Comparison of ENCODE assay signal across 16 cellular contexts in the genomic region with DNA sequence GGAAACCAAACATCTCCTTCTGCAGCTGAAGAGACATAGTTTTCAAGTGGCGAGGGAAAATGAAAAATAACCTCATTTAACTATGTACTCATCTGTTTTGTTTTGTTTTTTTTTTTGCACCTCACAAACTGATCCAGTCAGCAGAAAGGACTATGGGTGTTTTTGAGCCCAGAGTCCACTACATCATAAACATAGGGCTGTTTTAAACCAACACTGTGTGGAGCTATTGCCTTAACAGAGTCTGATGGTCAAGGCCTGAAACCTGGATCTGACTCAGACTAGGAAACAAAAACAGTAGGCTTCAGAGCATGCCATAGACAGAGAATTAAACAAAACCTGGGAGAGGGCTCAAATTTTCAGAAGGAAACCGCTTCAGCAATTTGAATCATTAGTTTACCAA.
A peak's percentile ranks its signal among the peaks of the same experiment; 100 is the strongest.
DNase-seq lines count a peak whose midpoint lies in the region; ATAC-seq and TF ChIP-seq lines count a peak whose summit lies in the region.
"Had no signal": no experiment of that assay in that cellular context is flagged by ENCODE, and none has a peak within 500 bp of the region (broad histone marks: within the 10 kb centered on the region; RNA-seq: fewer than 3 reads in every experiment).

No MANE protein-coding gene starts in this region.

- H3K36me3 ChIP-seq in RWPE2 (ENCODE audit: low read depth) (no peaks in the 10 kb centered on the region), kidney epithelial cell (ENCODE audit: control insufficient read depth, insufficient read depth, low read length) (no peaks in the 10 kb centered on the region)
- H3K36me3 ChIP-seq: tibial artery had no signal

- TF ChIP-seq CTCF in RWPE2 (IDR thresholded peaks at IDR 0.05; ENCODE audit: poor library complexity, severe bottlenecking) (no peak), kidney epithelial cell (IDR thresholded peaks at IDR 0.05; ENCODE audit: insufficient read depth, low read length, poor library complexity, severe bottlenecking) (peak; percentile 11), osteocyte (IDR thresholded peaks at IDR 0.05) (no peak)

- no peak overlapping the region for H3K4me3 Mint-ChIP-seq in activated CD4-positive, alpha-beta memory T cell treated with anti-CD3 and anti-CD28 coated beads, Interleukin-2, amount 10 ng/mL, durations not matched to agents 7 days and 5 days
- no peak overlapping the region for H3K4me3 Mint-ChIP-seq in activated T-cell treated with anti-CD3 and anti-CD28 coated beads, Interleukin-2, amount 50 U/mL, for 4 hours
- H3K4me3 Mint-ChIP-seq in osteocyte (ENCODE audit: unreplicated experiment): no peak overlapping the region
- no peak overlapping the region for H3K4me3 Mint-ChIP-seq in activated T-cell treated with anti-CD3 and anti-CD28 coated beads, Interleukin-2, amount 50 U/mL, for 24 hours
- H3K4me3 Mint-ChIP-seq: activated T-cell treated with anti-CD3 and anti-CD28 coated beads, Interleukin-2, amount 50 U/mL, for 72 hours; CD4-positive, CD25-positive, alpha-beta regulatory T cell; nephron progenitor cell had no signal

- H3K27ac Mint-ChIP-seq in activated CD4-positive, alpha-beta memory T cell treated with anti-CD3 and anti-CD28 coated beads, Interleukin-2, amount 10 ng/mL, durations not matched to agents 7 days and 5 days: no peak overlapping the region
- no peak overlapping the region for H3K27ac Mint-ChIP-seq in osteocyte (ENCODE audit: unreplicated experiment)
- H3K27ac Mint-ChIP-seq in activated T-cell treated with anti-CD3 and anti-CD28 coated beads, Interleukin-2, amount 50 U/mL, for 24 hours: no peak overlapping the region
- H3K27ac Mint-ChIP-seq: activated T-cell treated with anti-CD3 and anti-CD28 coated beads, Interleukin-2, amount 50 U/mL, for 72 hours; CD4-positive, CD25-positive, alpha-beta regulatory T cell; nephron progenitor cell had no signal

- no peaks in the 10 kb centered on the region for H3K4me1 Mint-ChIP-seq in activated CD4-positive, alpha-beta memory T cell treated with anti-CD3 and anti-CD28 coated beads, Interleukin-2, amount 10 ng/mL, durations not matched to agents 7 days and 5 days
- H3K4me1 Mint-ChIP-seq in activated T-cell treated with anti-CD3 and anti-CD28 coated beads, Interleukin-2, amount 50 U/mL, for 4 hours (ENCODE audit: low read depth): no peaks in the 10 kb centered on the region
- no peaks in the 10 kb centered on the region for H3K4me1 Mint-ChIP-seq in osteocyte (ENCODE audit: unreplicated experiment)
- H3K4me1 Mint-ChIP-seq in activated T-cell treated with anti-CD3 and anti-CD28 coated beads, Interleukin-2, amount 50 U/mL, for 24 hours (ENCODE audit: low read depth): no peaks in the 10 kb centered on the region
- H3K4me1 Mint-ChIP-seq: CD4-positive, CD25-positive, alpha-beta regulatory T cell; nephron progenitor cell had no signal

- H3K9me3 ChIP-seq in RWPE2 (ENCODE audit: severe bottlenecking): no peaks in the 10 kb centered on the region
- H3K9me3 ChIP-seq: tibial artery had no signal

- H3K9me3 Mint-ChIP-seq in activated CD4-positive, alpha-beta memory T cell treated with anti-CD3 and anti-CD28 coated beads, Interleukin-2, amount 10 ng/mL, durations not matched to agents 7 days and 5 days: no peaks in the 10 kb centered on the region
- no peaks in the 10 kb centered on the region for H3K9me3 Mint-ChIP-seq in activated T-cell treated with anti-CD3 and anti-CD28 coated beads, Interleukin-2, amount 50 U/mL, for 4 hours
- no peaks in the 10 kb centered on the region for H3K9me3 Mint-ChIP-seq in osteocyte (ENCODE audit: unreplicated experiment)
- no peaks in the 10 kb centered on the region for H3K9me3 Mint-ChIP-seq in activated T-cell treated with anti-CD3 and anti-CD28 coated beads, Interleukin-2, amount 50 U/mL, for 24 hours
- H3K9me3 Mint-ChIP-seq: activated T-cell treated with anti-CD3 and anti-CD28 coated beads, Interleukin-2, amount 50 U/mL, for 72 hours; nephron progenitor cell had no signal

- no peak overlapping the region for H3K27ac ChIP-seq in RWPE2 (ENCODE audit: poor library complexity, severe bottlenecking)
- H3K27ac ChIP-seq: KMS-11, tibial artery had no signal

- DNase-seq in DMS53 (lab: John Stamatoyannopoulos, UW) (peak; percentile 44), RWPE2 (ENCODE audit: low spot score) (no peak), kidney epithelial cell (ENCODE audit: low read depth) (no peak), osteocyte (ENCODE audit: extremely low spot score, unreplicated experiment) (no peak)
- no peak for DNase-seq in activated CD4-positive, alpha-beta memory T cell treated with anti-CD3 and anti-CD28 coated beads, Interleukin-2, amount 10 ng/mL, durations not matched to agents 7 days and 5 days
- no peak for DNase-seq in activated T-cell treated with anti-CD3 and anti-CD28 coated beads, Interleukin-2, amount 50 U/mL, for 4 hours
- no peak for DNase-seq in activated T-cell treated with anti-CD3 and anti-CD28 coated beads, Interleukin-2, amount 50 U/mL, for 24 hours
- DNase-seq: activated T-cell treated with anti-CD3 and anti-CD28 coated beads, Interleukin-2, amount 50 U/mL, for 72 hours; CD4-positive, CD25-positive, alpha-beta regulatory T cell; NCI-H69; nephron progenitor cell; stimulated activated CD4-positive, alpha-beta T cell treated with anti-CD3 and anti-CD28 coated beads, Interleukin-4, amount 100 ng/mL, for 1 hour; T-helper 9 cell; tibial artery had no signal

- POLR2A ChIA-PET in activated CD4-positive, alpha-beta memory T cell treated with anti-CD3 and anti-CD28 coated beads, Interleukin-2, amount 10 ng/mL, durations not matched to agents 7 days and 5 days (lab: Charles Lee): no interaction called here

- CTCF ChIA-PET in activated CD4-positive, alpha-beta memory T cell treated with anti-CD3 and anti-CD28 coated beads, Interleukin-2, amount 10 ng/mL, durations not matched to agents 7 days and 5 days (lab: Charles Lee): no interaction called here

- H3K4me1 ChIP-seq in RWPE2 (ENCODE audit: insufficient read depth, poor library complexity, severe bottlenecking): no peaks in the 10 kb centered on the region

- ATAC-seq in GM21529 (IDR thresholded peaks at IDR 0.05; ENCODE audit: unreplicated experiment): peak; percentile 81
- ATAC-seq in RWPE2 (ENCODE audit: low read depth): peak; percentile 42; the same call in 2 of the 3 replicates
- ATAC-seq in activated T-cell treated with anti-CD3 and anti-CD28 coated beads, Interleukin-2, amount 50 U/mL, for 4 hours: no peak
- ATAC-seq: activated T-cell treated with anti-CD3 and anti-CD28 coated beads, Interleukin-2, amount 50 U/mL, for 72 hours had no signal

- H3K4me3 ChIP-seq in RWPE2 (ENCODE audit: severe bottlenecking) (no peak overlapping the region), kidney epithelial cell (ENCODE audit: low read depth, low read length) (no peak overlapping the region)
- H3K4me3 ChIP-seq: tibial artery had no signal

- H3K27me3 ChIP-seq in RWPE2 (ENCODE audit: insufficient read depth, poor library complexity, severe bottlenecking) (no peaks in the 10 kb centered on the region), kidney epithelial cell (ENCODE audit: control insufficient read depth, insufficient read depth, low read length) (no peaks in the 10 kb centered on the region)
- H3K27me3 ChIP-seq: tibial artery had no signal

- H3K27me3 Mint-ChIP-seq in activated CD4-positive, alpha-beta memory T cell treated with anti-CD3 and anti-CD28 coated beads, Interleukin-2, amount 10 ng/mL, durations not matched to agents 7 days and 5 days: no peaks in the 10 kb centered on the region
- no peaks in the 10 kb centered on the region for H3K27me3 Mint-ChIP-seq in activated T-cell treated with anti-CD3 and anti-CD28 coated beads, Interleukin-2, amount 50 U/mL, for 4 hours (ENCODE audit: low read depth)
- peaks cover 2% of the 10 kb centered on the region for H3K27me3 Mint-ChIP-seq in osteocyte (ENCODE audit: unreplicated experiment)
- H3K27me3 Mint-ChIP-seq in activated T-cell treated with anti-CD3 and anti-CD28 coated beads, Interleukin-2, amount 50 U/mL, for 24 hours: no peaks in the 10 kb centered on the region

- H3K36me3 Mint-ChIP-seq in activated CD4-positive, alpha-beta memory T cell treated with anti-CD3 and anti-CD28 coated beads, Interleukin-2, amount 10 ng/mL, durations not matched to agents 7 days and 5 days (ENCODE audit: low read depth): no peaks in the 10 kb centered on the region
- H3K36me3 Mint-ChIP-seq in activated T-cell treated with anti-CD3 and anti-CD28 coated beads, Interleukin-2, amount 50 U/mL, for 4 hours (ENCODE audit: insufficient read depth): no peaks in the 10 kb centered on the region
- H3K36me3 Mint-ChIP-seq in osteocyte (ENCODE audit: unreplicated experiment): no peaks in the 10 kb centered on the region
- no peaks in the 10 kb centered on the region for H3K36me3 Mint-ChIP-seq in activated T-cell treated with anti-CD3 and anti-CD28 coated beads, Interleukin-2, amount 50 U/mL, for 24 hours (ENCODE audit: low read depth)
- H3K36me3 Mint-ChIP-seq: CD4-positive, CD25-positive, alpha-beta regulatory T cell had no signal

Comparison
In these comparisons a context has a peak if more than half of its experiments do, and no peak if none do; other contexts are left out.
1. ATAC-seq: peak in GM21529 (single experiment) and RWPE2 (single experiment); none in activated T-cell treated with anti-CD3 and anti-CD28 coated beads, Interleukin-2, amount 50 U/mL, for 4 hours (0 of 2).